ENCODE assay signal across 25 cellular contexts in genomic region chr2:42868874-42869273, GRCh38.
"Had no signal": no experiment of that assay in that cellular context is flagged by ENCODE, and none has a peak within 500 bp of the region (broad histone marks: within the 10 kb centered on the region; RNA-seq: fewer than 3 reads in every experiment).

No MANE protein-coding gene starts in this region.

- H3K27ac ChIP-seq: neural progenitor cell, spleen had no signal

- H3K4me3 Mint-ChIP-seq: activated B cell treated with CpG ODN at 0.5 μM for 24 hours; activated CD4-positive, alpha-beta memory T cell treated with anti-CD3 and anti-CD28 coated beads for 36 hours; activated naive CD4-positive, alpha-beta T cell treated with anti-CD3 and anti-CD28 coated beads, Interleukin-2, amount 10 ng/mL, durations not matched to agents 7 days and 5 days; brain; effector memory CD8-positive, alpha-beta T cell; mesothelial cell of epicardium; naive thymus-derived CD8-positive, alpha-beta T cell; neural progenitor cell; type B pancreatic cell had no signal

- H3K27me3 ChIP-seq: esophagus muscularis mucosa, gastroesophageal sphincter, heart left ventricle, neural progenitor cell, spleen had no signal

- H3K9me3 ChIP-seq: gastroesophageal sphincter, thoracic aorta had no signal

- H3K36me3 ChIP-seq: esophagus muscularis mucosa, gastroesophageal sphincter, heart left ventricle, neural progenitor cell, spleen, thoracic aorta had no signal

- H3K27me3 Mint-ChIP-seq: activated B cell treated with CpG ODN at 0.5 μM for 24 hours, type B pancreatic cell had no signal

- H3K36me3 Mint-ChIP-seq: activated naive CD4-positive, alpha-beta T cell treated with anti-CD3 and anti-CD28 coated beads, Interleukin-2, amount 10 ng/mL, durations not matched to agents 7 days and 5 days; neural progenitor cell had no signal

- H3K27ac Mint-ChIP-seq: activated B cell treated with CpG ODN at 0.5 μM for 24 hours; activated CD4-positive, alpha-beta memory T cell treated with anti-CD3 and anti-CD28 coated beads for 36 hours; activated naive CD4-positive, alpha-beta T cell treated with anti-CD3 and anti-CD28 coated beads, Interleukin-2, amount 10 ng/mL, durations not matched to agents 7 days and 5 days; brain; effector memory CD8-positive, alpha-beta T cell; mesothelial cell of epicardium; naive thymus-derived CD8-positive, alpha-beta T cell; neural progenitor cell; type B pancreatic cell had no signal

- ATAC-seq: effector memory CD8-positive, alpha-beta T cell; gastroesophageal sphincter; heart left ventricle; left ventricle myocardium superior; naive thymus-derived CD8-positive, alpha-beta T cell had no signal

- H3K4me1 Mint-ChIP-seq: activated B cell treated with CpG ODN at 0.5 μM for 24 hours; activated naive CD4-positive, alpha-beta T cell treated with anti-CD3 and anti-CD28 coated beads, Interleukin-2, amount 10 ng/mL, durations not matched to agents 7 days and 5 days; brain; naive thymus-derived CD8-positive, alpha-beta T cell; neural progenitor cell had no signal

- H2AFZ ChIP-seq: neural progenitor cell had no signal

- H3K4me1 ChIP-seq: neural progenitor cell had no signal

- H3K9ac ChIP-seq: neural progenitor cell had no signal

- H3K4me2 ChIP-seq: neural progenitor cell had no signal

- H3K4me3 ChIP-seq: esophagus muscularis mucosa, gastroesophageal sphincter, heart left ventricle, neural progenitor cell, spleen, thoracic aorta had no signal

- DNase-seq: activated B cell treated with CpG ODN at 0.5 μM for 24 hours; activated CD4-positive, alpha-beta memory T cell treated with anti-CD3 and anti-CD28 coated beads for 36 hours; activated CD4-positive, alpha-beta T cell treated with anti-CD3 and anti-CD28 coated beads for 48 hours; activated effector memory CD4-positive, alpha-beta T cell treated with Interleukin-2 at 50 U/mL for 16 hours; activated naive CD4-positive, alpha-beta T cell treated with anti-CD3 and anti-CD28 coated beads, Interleukin-2, amount 10 ng/mL, durations not matched to agents 7 days and 5 days; activated T-cell treated with anti-CD3 and anti-CD28 coated beads, Interleukin-2, amount 50 U/mL, for 48 hours; anterior cingulate cortex; caudate nucleus; effector memory CD8-positive, alpha-beta T cell; heart left ventricle; left ventricle myocardium superior; mammary epithelial cell; naive thymus-derived CD8-positive, alpha-beta T cell; retina; spleen; stimulated activated CD4-positive, alpha-beta T cell treated with anti-CD3 and anti-CD28 coated beads, Interleukin-4, amount 100 ng/mL, for 1 hour; stimulated activated naive CD4-positive, alpha-beta T cell treated with Interleukin-2 at 50 U/mL for 16 hours had no signal

- FAIRE-seq: islet of Langerhans had no signal
